18 cellular contexts compared by ENCODE assay signal in the genomic region with DNA sequence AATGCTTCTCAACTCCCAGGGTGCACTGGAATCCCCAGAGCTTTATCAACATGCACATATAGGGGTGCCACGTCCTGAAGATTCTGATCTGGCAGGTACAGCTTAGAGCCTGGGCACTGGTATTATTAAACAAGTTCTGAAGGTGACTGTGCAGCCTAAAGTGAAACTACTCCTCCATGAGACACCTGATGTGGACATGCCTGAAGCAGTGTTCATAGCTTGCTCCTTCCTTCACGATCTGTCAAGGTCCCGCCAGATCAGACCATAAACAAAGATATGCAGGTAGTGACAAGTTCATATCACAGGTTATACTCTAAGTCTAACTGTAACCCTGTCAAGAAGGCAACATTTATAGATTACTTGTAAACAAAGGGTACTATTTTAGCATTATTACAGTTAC.
"Had no signal": no experiment of that assay in that cellular context is flagged by ENCODE, and none has a peak within 500 bp of the region (broad histone marks: within the 10 kb centered on the region; RNA-seq: fewer than 3 reads in every experiment).

No MANE protein-coding gene starts in this region.

- H3K4me3 ChIP-seq: body of pancreas, lung, mucosa of descending colon, thyroid gland had no signal

- H3K27me3 ChIP-seq: body of pancreas, thyroid gland had no signal

- ATAC-seq: activated T-helper 17 cell treated with anti-CD3 and anti-CD28 coated beads, Interleukin-2, amount 50 U/mL, for 72 hours; body of pancreas; effector memory CD8-positive, alpha-beta T cell; left colon; naive thymus-derived CD8-positive, alpha-beta T cell had no signal

- H3K27ac Mint-ChIP-seq: activated CD4-positive, alpha-beta memory T cell treated with anti-CD3 and anti-CD28 coated beads for 36 hours; T-helper 2 cell treated with Interferon-gamma antibody and Interleukin-4, amounts not matched to agents 5 μg/mL and 100 μg/mL, for 36 hours had no signal

- H3K4me1 ChIP-seq: body of pancreas had no signal

- DNase-seq: activated CD4-positive, alpha-beta memory T cell treated with anti-CD3 and anti-CD28 coated beads for 36 hours; activated CD4-positive, CD25-positive, alpha-beta regulatory T cell treated with anti-CD3 and anti-CD28 coated beads, Interleukin-2, amount 50 U/mL, for 72 hours; amniotic stem cell; body of pancreas; effector memory CD8-positive, alpha-beta T cell; erythroblast; hypothalamus; left colon; mucosa of descending colon; naive thymus-derived CD8-positive, alpha-beta T cell; stimulated activated CD4-positive, alpha-beta T cell treated with anti-CD3 and anti-CD28 coated beads, Interleukin-4, amount 100 ng/mL, for 4 hours; SW 1271; thyroid gland had no signal

- H3K27ac ChIP-seq: body of pancreas, thyroid gland had no signal

- H3K9me3 Mint-ChIP-seq: activated CD4-positive, alpha-beta memory T cell treated with anti-CD3 and anti-CD28 coated beads for 36 hours; activated naive CD4-positive, alpha-beta T cell treated with anti-CD3 and anti-CD28 coated beads, Interleukin-2, amount 50 U/mL, for 24 hours; activated T-helper 17 cell treated with anti-CD3 and anti-CD28 coated beads, Interleukin-2, amount 50 U/mL, for 72 hours; central memory CD8-positive, alpha-beta T cell; effector memory CD8-positive, alpha-beta T cell; naive thymus-derived CD8-positive, alpha-beta T cell; T-helper 2 cell treated with Interferon-gamma antibody and Interleukin-4, amounts not matched to agents 5 μg/mL and 100 μg/mL, for 36 hours had no signal

- H3K27me3 Mint-ChIP-seq: activated CD4-positive, alpha-beta memory T cell treated with anti-CD3 and anti-CD28 coated beads for 36 hours; activated naive CD4-positive, alpha-beta T cell treated with anti-CD3 and anti-CD28 coated beads, Interleukin-2, amount 50 U/mL, for 24 hours; activated T-helper 17 cell treated with anti-CD3 and anti-CD28 coated beads, Interleukin-2, amount 50 U/mL, for 72 hours; central memory CD8-positive, alpha-beta T cell; effector memory CD8-positive, alpha-beta T cell; naive thymus-derived CD8-positive, alpha-beta T cell had no signal

- H3K4me3 Mint-ChIP-seq: activated CD4-positive, alpha-beta memory T cell treated with anti-CD3 and anti-CD28 coated beads for 36 hours; activated naive CD4-positive, alpha-beta T cell treated with anti-CD3 and anti-CD28 coated beads, Interleukin-2, amount 50 U/mL, for 24 hours; activated T-helper 17 cell treated with anti-CD3 and anti-CD28 coated beads, Interleukin-2, amount 50 U/mL, for 72 hours; effector memory CD8-positive, alpha-beta T cell; naive thymus-derived CD8-positive, alpha-beta T cell; T-helper 2 cell treated with Interferon-gamma antibody and Interleukin-4, amounts not matched to agents 5 μg/mL and 100 μg/mL, for 36 hours had no signal

- H3K9me3 ChIP-seq: body of pancreas, mucosa of descending colon, thyroid gland had no signal
